22 cellular contexts compared by ENCODE assay signal in the genomic region with DNA sequence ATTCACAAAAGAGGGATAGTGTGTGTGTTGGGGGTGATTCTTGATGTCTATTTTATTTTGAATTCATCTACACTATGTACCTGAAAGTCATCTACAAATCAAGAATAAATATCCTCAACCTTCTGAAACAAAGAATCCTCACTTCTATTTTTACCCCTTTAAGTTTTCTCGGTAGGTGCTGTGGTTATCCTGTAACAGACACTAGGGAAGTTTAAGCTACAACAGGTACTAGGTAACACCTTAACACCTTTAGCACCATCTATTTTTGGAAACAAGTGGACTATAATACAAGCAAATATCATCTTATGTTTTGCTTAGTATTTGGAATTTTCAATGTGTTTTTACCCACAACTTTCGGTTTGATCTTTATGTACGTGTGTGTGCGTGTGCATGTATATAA.
"Had no signal": no experiment of that assay in that cellular context is flagged by ENCODE, and none has a peak within 500 bp of the region (broad histone marks: within the 10 kb centered on the region; RNA-seq: fewer than 3 reads in every experiment).

No MANE protein-coding gene starts in this region.

- H3K9me3 ChIP-seq: esophagus muscularis mucosa, heart right ventricle, left lung, lower lobe of right lung, mucosa of descending colon had no signal

- H3K36me3 ChIP-seq: esophagus muscularis mucosa, left lung, lower lobe of right lung had no signal

- DNase-seq: dermis blood vessel endothelial cell; dorsolateral prefrontal cortex; effector CD4-positive, alpha-beta T cell; effector memory CD4-positive, alpha-beta T cell; foreskin keratinocyte; glutamatergic neuron; head of caudate nucleus; heart right ventricle; hippocampal formation; left cardiac atrium; left lung; left ventricle myocardium superior; lower lobe of right lung; mesenchymal stem cell; mucosa of descending colon; naive B cell; naive thymus-derived CD8-positive, alpha-beta T cell had no signal

- H3K4me3 ChIP-seq: coronary artery, dorsolateral prefrontal cortex, esophagus muscularis mucosa, heart right ventricle, left lung, lower lobe of right lung, mucosa of descending colon had no signal

- H3K27me3 ChIP-seq: dorsolateral prefrontal cortex, esophagus muscularis mucosa, foreskin keratinocyte, heart right ventricle, left lung had no signal

- ATAC-seq: foreskin keratinocyte; heart right ventricle; left cardiac atrium; left lung; left ventricle myocardium superior; lower lobe of right lung; mucosa of descending colon; naive thymus-derived CD8-positive, alpha-beta T cell had no signal

- H3K27ac ChIP-seq: coronary artery, dorsolateral prefrontal cortex, esophagus muscularis mucosa, foreskin keratinocyte, heart right ventricle, left lung, lower lobe of right lung had no signal

- H3K4me1 ChIP-seq: esophagus muscularis mucosa, foreskin keratinocyte, heart right ventricle, left lung, lower lobe of right lung had no signal

- FAIRE-seq: endothelial cell of umbilical vein, islet of Langerhans, keratinocyte had no signal
